In the genomic region with DNA sequence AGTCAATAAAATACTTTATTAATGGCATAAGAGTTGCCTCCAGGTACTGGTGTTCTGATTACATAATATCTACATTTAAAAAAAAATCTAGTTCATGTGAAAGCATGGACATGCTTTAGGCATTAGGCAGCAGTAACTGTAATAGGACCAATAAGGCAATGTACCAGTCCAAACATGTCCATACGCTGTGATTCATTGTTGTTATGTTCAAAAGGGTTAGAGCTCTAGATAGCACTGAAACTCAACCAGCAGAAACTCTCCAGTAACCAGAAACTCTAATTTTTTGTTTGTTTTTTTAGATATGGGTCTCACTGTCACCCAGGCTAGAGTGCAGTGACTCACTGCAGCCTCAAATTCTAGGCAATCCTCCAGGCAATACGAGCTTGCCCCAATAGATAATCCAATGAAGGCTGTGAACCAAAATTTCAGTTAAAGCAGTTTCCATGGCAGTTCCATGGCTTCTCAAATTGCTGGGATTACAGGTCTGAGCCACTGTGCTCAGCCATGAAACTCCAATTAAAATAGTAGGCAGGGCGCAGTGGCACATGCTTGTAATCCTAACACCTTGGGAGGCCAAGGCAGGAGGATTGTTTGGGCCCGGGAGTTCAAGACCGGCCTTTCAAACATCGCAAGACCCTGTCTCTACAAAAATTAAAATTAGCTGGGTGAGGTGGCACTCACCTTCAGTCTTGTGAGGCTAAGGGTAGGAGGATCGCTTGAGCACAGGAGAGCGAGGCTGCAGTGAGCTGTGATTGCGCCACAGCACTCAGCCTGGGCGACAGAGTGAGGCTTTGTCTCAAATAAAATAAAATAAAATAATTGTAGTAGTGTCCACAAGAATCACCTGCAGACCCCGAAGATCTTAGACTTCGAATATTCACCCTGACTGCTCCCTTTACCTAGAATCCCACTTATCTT, we compare ENCODE assay signal across 10 cellular contexts. TPM values are rescaled to one million over a fixed set of nuclear protein-coding genes. Genes with fewer than 3 reads are reported as not detected.
A peak's percentile ranks its signal among the peaks of the same experiment; 100 is the strongest.
DNase-seq lines count a peak whose midpoint lies in the region; ATAC-seq and TF ChIP-seq lines count a peak whose summit lies in the region.
"Had no signal": no experiment of that assay in that cellular context is flagged by ENCODE, and none has a peak within 500 bp of the region (broad histone marks: within the 10 kb centered on the region; RNA-seq: fewer than 3 reads in every experiment).

No MANE protein-coding gene starts in this region.

- H3K4me1 ChIP-seq in adrenal gland (replicated peaks in 1 of 2), result peaks cover 8 to 21% of the 10 kb centered on the region in 2 donors
- H3K4me1 ChIP-seq in heart right ventricle, result peaks cover 0 to 5% (median 0%) of the 10 kb centered on the region in 9 donors
- peaks cover 15% of the 10 kb centered on the region for H3K4me1 ChIP-seq in suprapubic skin

- intact Hi-C loops in adrenal gland (cut with DNase I), result no loop called here
- intact Hi-C loops in heart right ventricle (cut with DNase I), result no loop called here

- no peak overlapping the region for H3K4me3 Mint-ChIP-seq in T-helper 17 cell

- POLR2A ChIA-PET in HEK293T (lab: Yijun Ruan, JAX), result interaction anchor here (1.0 to 2.4 kb wide), 6 partner anchors 36 to 313 kb away, joined by 3 to 9 read pairs (median 4); a partner anchor contains a TSS

- no peaks in the 10 kb centered on the region for H3K27me3 Mint-ChIP-seq in T-helper 17 cell

- peak overlapping the region in 4 of 5 donors; percentile 2 to 74 (median 50) for H3K27ac ChIP-seq in adrenal gland
- H3K27ac ChIP-seq in heart right ventricle, result peak overlapping the region in 2 of 10 donors; percentile 0 to 28
- peak overlapping the region; percentile 81 for H3K27ac ChIP-seq in suprapubic skin

- DNase-seq in HEK293T (ENCODE audit: extremely low spot score), result peak; percentile 28
- peak; percentile 38 to 81 (median 69) for DNase-seq in adrenal gland
- no peak for DNase-seq in heart right ventricle
- no peak for DNase-seq in suprapubic skin (ENCODE audit: low spot score in 2 of 2)
- DNase-seq in effector CD8-positive, alpha-beta T cell (lab: John Stamatoyannopoulos, UW), result no peak
- DNase-seq in T-helper 17 cell, result no peak
- DNase-seq: NCI-H526; stimulated activated CD4-positive, alpha-beta T cell treated with anti-CD3 and anti-CD28 coated beads, Interleukin-12 subunit alpha, Interleukin-12 subunit beta, amount 100 ng/mL, for 4 hours had no signal

- H3K27ac Mint-ChIP-seq in T-helper 17 cell, result no peak overlapping the region

- CTCF ChIA-PET in HEK293T (lab: Yijun Ruan, JAX), result interaction anchor here (0.6 to 1.2 kb wide), 5 partner anchors 10 to 1644 kb away, joined by 3 to 6 read pairs (median 4); no protein-coding TSS in a partner anchor

- H3K36me3 ChIP-seq in adrenal gland (replicated peaks in 1 of 2), result no peaks in the 10 kb centered on the region
- H3K36me3 ChIP-seq in heart right ventricle, result no peaks in the 10 kb centered on the region
- no peaks in the 10 kb centered on the region for H3K36me3 ChIP-seq in suprapubic skin

- peaks cover 6% of the 10 kb centered on the region for H3K4me1 Mint-ChIP-seq in T-helper 17 cell

- H3K9me3 ChIP-seq in adrenal gland (replicated peaks in 1 of 3) (no peaks in the 10 kb centered on the region), heart right ventricle (peaks cover 0 to 8% (median 0%) of the 10 kb centered on the region in 11 donors), suprapubic skin (no peaks in the 10 kb centered on the region), T-helper 17 cell (ENCODE audit: control insufficient read depth, low read length, poor library complexity, severe bottlenecking) (no peaks in the 10 kb centered on the region)

- TF ChIP-seq CTCF in adrenal gland (IDR thresholded peaks at IDR 0.05) (no peak), heart right ventricle (IDR thresholded peaks at IDR 0.05) (no peak), suprapubic skin (IDR thresholded peaks at IDR 0.05) (no peak)

- no peak for TF ChIP-seq EP300 in suprapubic skin (IDR thresholded peaks at IDR 0.05)

- no peak overlapping the region for H3K4me3 ChIP-seq in adrenal gland
- no peak overlapping the region for H3K4me3 ChIP-seq in heart right ventricle
- no peak overlapping the region for H3K4me3 ChIP-seq in suprapubic skin

- peak in 5 of 8 donors; percentile 44 to 71 (median 68) for ATAC-seq in heart right ventricle
- no peak for ATAC-seq in HG03135 (IDR thresholded peaks at IDR 0.05; ENCODE audit: unreplicated experiment)
- no peak for ATAC-seq in HG02623 (IDR thresholded peaks at IDR 0.05; ENCODE audit: unreplicated experiment)
- ATAC-seq in T-helper 17 cell, result no peak

- H3K27me3 ChIP-seq in adrenal gland (no peaks in the 10 kb centered on the region), heart right ventricle (no peaks in the 10 kb centered on the region), suprapubic skin (no peaks in the 10 kb centered on the region)

- 84 to 89% (median 85%) methylated on average over 12 of the region's 12 CpGs for WGBS in adrenal gland, 4 donors
- 91% methylated on average over 12 of the region's 12 CpGs for WGBS in heart right ventricle, 2 donors
- 80% methylated on average over 12 of the region's 12 CpGs for WGBS in suprapubic skin

- TF ChIP-seq POLR2A in adrenal gland (IDR thresholded peaks at IDR 0.05), result no peak
- TF ChIP-seq POLR2A in suprapubic skin (IDR thresholded peaks at IDR 0.05), result no peak

- H3K36me3 Mint-ChIP-seq in T-helper 17 cell (ENCODE audit: low read depth), result no peaks in the 10 kb centered on the region

TF ChIP-seq in HEK293T, 16 proteins besides CTCF, POLR2A, EP300 and RAD21:
- TF ChIP-seq CTBP1 (IDR thresholded peaks at IDR 0.05; ENCODE audit: borderline replicate concordance), result no peak
- TF ChIP-seq, protein P1, sequence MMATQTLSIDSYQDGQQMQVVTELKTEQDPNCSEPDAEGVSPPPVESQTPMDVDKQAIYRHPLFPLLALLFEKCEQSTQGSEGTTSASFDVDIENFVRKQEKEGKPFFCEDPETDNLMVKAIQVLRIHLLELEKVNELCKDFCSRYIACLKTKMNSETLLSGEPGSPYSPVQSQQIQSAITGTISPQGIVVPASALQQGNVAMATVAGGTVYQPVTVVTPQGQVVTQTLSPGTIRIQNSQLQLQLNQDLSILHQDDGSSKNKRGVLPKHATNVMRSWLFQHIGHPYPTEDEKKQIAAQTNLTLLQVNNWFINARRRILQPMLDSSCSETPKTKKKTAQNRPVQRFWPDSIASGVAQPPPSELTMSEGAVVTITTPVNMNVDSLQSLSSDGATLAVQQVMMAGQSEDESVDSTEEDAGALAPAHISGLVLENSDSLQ (IDR thresholded peaks at IDR 0.05), result peak; percentile 58; the same call in 1 of the 2 replicates
- peak; percentile 76 for TF ChIP-seq ZNF384 (IDR thresholded peaks at IDR 0.05)
- TF ChIP-seq TARDBP (IDR thresholded peaks at IDR 0.05), result no peak
- TF ChIP-seq SUZ12 (IDR thresholded peaks at IDR 0.05), result no peak
- TF ChIP-seq L3MBTL2 (conservative IDR thresholded peaks at IDR 0.05), result peak; percentile 62
TF ChIP-seq in HEK293T: peak in this region for 3.

RNA-seq across cellular contexts. Expression of a gene that starts 36.3 kb away (rescaled TPM):
- total RNA-seq in adrenal gland (100 to 1,000 TPM; 130 to 315 (median 257) TPM), heart right ventricle (1 to 10 TPM in 5 of 10 donors, under 1 TPM in 4, not detected in 1; 0.36 to 2.3 (median 1.1) TPM), suprapubic skin (under 1 TPM in 2 of 4 donors, not detected in 2; 0.36 to 0.60 TPM), T-helper 17 cell (not detected)
- polyA plus RNA-seq in adrenal gland (100 to 1,000 TPM in 2 of 3 donors, 10 to 100 TPM in 1; 79.2 to 252 (median 136) TPM), heart right ventricle (1 to 10 TPM; 1.5 to 1.7 TPM)

RNA-seq across cellular contexts. Expression of a gene that starts 57.6 kb away (rescaled TPM):
- total RNA-seq in adrenal gland (10 to 100 TPM; 12.4 to 36.2 (median 29.8) TPM), heart right ventricle (10 to 100 TPM; 26.1 to 45.4 (median 33.7) TPM), suprapubic skin (10 to 100 TPM; 26.5 to 41.8 (median 27.8) TPM), T-helper 17 cell (10 to 100 TPM; 55.2 to 62.1 TPM)
- polyA plus RNA-seq in adrenal gland (10 to 100 TPM in 1 of 3 donors, 1 to 10 TPM in 2; 4.6 to 29.0 (median 5.2) TPM), heart right ventricle (10 to 100 TPM in 1 of 2 donors, 1 to 10 TPM in 1; 8.2 to 12.0 TPM)

RNA-seq across cellular contexts. Expression of a gene that starts 58.6 kb away (rescaled TPM):
- 100 to 1,000 TPM in 5 of 8 donors, 10 to 100 TPM in 3; 55.1 to 119 (median 105) TPM for total RNA-seq in adrenal gland
- 100 to 1,000 TPM in 2 of 3 donors, 10 to 100 TPM in 1; 99.7 to 235 (median 115) TPM for polyA plus RNA-seq in adrenal gland
- 100 to 1,000 TPM; 184 to 248 (median 204) TPM for total RNA-seq in heart right ventricle
- 100 to 1,000 TPM; 213 to 266 TPM for polyA plus RNA-seq in heart right ventricle
- 10 to 100 TPM; 23.1 to 78.2 (median 54.5) TPM for total RNA-seq in suprapubic skin
- total RNA-seq in T-helper 17 cell, result 10 to 100 TPM; 15.5 to 17.0 TPM

Comparison
In these comparisons a context has a peak if more than half of its experiments do, and no peak if none do; other contexts are left out.
1. DNase-seq: peak in HEK293T (single experiment) and adrenal gland (7 of 7); none in heart right ventricle (0 of 2), suprapubic skin (0 of 2), effector CD8-positive, alpha-beta T cell (single experiment) and T-helper 17 cell (0 of 3).
2. ATAC-seq: peak in heart right ventricle (5 of 8); none in HG03135 (single experiment), HG02623 (single experiment) and T-helper 17 cell (single experiment).
3. RNA of a gene that starts 36.3 kb away (total RNA-seq): 130 to 315 TPM in adrenal gland; 0.36 to 2.3 TPM in heart right ventricle, 0.36 to 0.60 TPM in suprapubic skin and not detected in T-helper 17 cell; every median in the first group is over 10 times any median in the second.